9 cellular contexts compared by ENCODE assay signal in genomic region chr15:99014803-99015676, GRCh38. TPM values are rescaled to one million over a fixed set of nuclear protein-coding genes. Genes with fewer than 3 reads are reported as not detected.
DNase-seq lines count a peak whose midpoint lies in the region; ATAC-seq, FAIRE-seq and TF ChIP-seq lines count a peak whose summit lies in the region.
"Had no signal": no experiment of that assay in that cellular context is flagged by ENCODE, and none has a peak within 500 bp of the region (broad histone marks: within the 10 kb centered on the region; RNA-seq: fewer than 3 reads in every experiment).

No MANE protein-coding gene starts in this region.

- in situ Hi-C loops in KBM-7 (cut with MboI; ENCODE audit: low pct_unique_long_range_greater_than_20kb, low sequenced_read_pairs), result no loop called here

- peaks cover 8% of the 10 kb centered on the region for H3K23me2 ChIP-seq in H1 (ENCODE audit: low read depth, low read length)

- no peak overlapping the region for H3K14ac ChIP-seq in H1 (ENCODE audit: insufficient read length)

- no peaks in the 10 kb centered on the region for H3K79me2 ChIP-seq in GM23338 (replicated peaks; ENCODE audit: insufficient read depth)
- no peaks in the 10 kb centered on the region for H3K79me2 ChIP-seq in H1 (ENCODE audit: control insufficient read depth in 1 of 2, insufficient read depth in 2 of 2, low read length in 2 of 2)

- CTCF ChIA-PET in H1 (lab: Charles Lee; ENCODE audit: partially characterized antibody), result interaction anchor here (0.8 kb wide), 1 partner anchor 20 kb away, joined by 4 read pairs; no protein-coding TSS in a partner anchor

- peak overlapping the region; percentile 44 for H4K91ac ChIP-seq in H1 (replicated peaks; ENCODE audit: insufficient read length, low read length)

- peak overlapping the region; percentile 21 for H4K5ac ChIP-seq in H1 (ENCODE audit: insufficient read length, low read depth, low read length)

- peak overlapping the region; percentile 83 for H3K4me3 ChIP-seq in GM23338
- peak overlapping the region; percentile 44 to 71 (median 61) for H3K4me3 ChIP-seq in H1 (ENCODE audit: extremely low read depth in 1 of 4, insufficient read depth in 2 of 4, low read depth in 3 of 4, low read length in 4 of 4)
- no peak overlapping the region for H3K4me3 ChIP-seq in mucosa of descending colon
- peak overlapping the region; percentile 55 to 71 for H3K4me3 ChIP-seq in testis

- no peak for FAIRE-seq in H1 (lab: Jason Lieb, UNC)

- no peak overlapping the region for H3K4ac ChIP-seq in H1 (replicated peaks; ENCODE audit: insufficient read length, low read depth, low read length)

- WGBS in H1 (ENCODE audit: extremely low coverage in 1 of 2, insufficient coverage in 1 of 2, insufficient read length in 1 of 2, insufficient replicate concordance in 2 of 2, low coverage in 1 of 2, low lambda C conversion rate in 2 of 2, missing lambda C conversion rate in 1 of 2), 2 experiments, result 1% methylated on average over 61 of the region's 92 CpGs; no CpG with 5 or more reads in 1 of the 2 experiments
- 5% methylated on average over 74 of the region's 92 CpGs; no CpG with 5 or more reads in 1 of the 2 donors for WGBS in testis, 2 donors

- TF ChIP-seq EP300 in H1 (IDR thresholded peaks at IDR 0.05; ENCODE audit: borderline replicate concordance in 1 of 2, low read depth in 2 of 2, low read length in 2 of 2), result no peak

- TF ChIP-seq POLR2A in H1 (IDR thresholded peaks at IDR 0.05; ENCODE audit: control extremely low read depth in 1 of 2, low read depth in 2 of 2, low read length in 2 of 2) (no peak), testis (IDR thresholded peaks at IDR 0.05) (no peak)

- H3K9me3 ChIP-seq in H1 (ENCODE audit: insufficient read depth in 2 of 2, low read depth in 1 of 2, low read length in 1 of 2) (no peaks in the 10 kb centered on the region), mucosa of descending colon (no peaks in the 10 kb centered on the region), testis (no peaks in the 10 kb centered on the region)

- no peaks in the 10 kb centered on the region for H3K36me3 Mint-ChIP-seq in GM23338 (ENCODE audit: low read depth)
- H3K36me3 Mint-ChIP-seq: CD4-positive, CD25-positive, alpha-beta regulatory T cell had no signal

- intact Hi-C loops in mucosa of descending colon (cut with DNase I, micrococcal nuclease) (no loop called here), testis (cut with DNase I; ENCODE audit: low total_unique reads) (no loop called here)

- H3K36me3 ChIP-seq in GM23338 (ENCODE audit: insufficient read depth), result no peaks in the 10 kb centered on the region
- H3K36me3 ChIP-seq in H1 (ENCODE audit: control insufficient read depth in 2 of 4, insufficient read depth in 4 of 4, low read length in 3 of 4), result no peaks in the 10 kb centered on the region
- no peaks in the 10 kb centered on the region for H3K36me3 ChIP-seq in mucosa of descending colon (ENCODE audit: low read depth)
- H3K36me3 ChIP-seq in testis (ENCODE audit: low read depth, missing control alignments), result no peaks in the 10 kb centered on the region

- H4K20me1 ChIP-seq in GM23338 (replicated peaks; ENCODE audit: insufficient read depth) (no peaks in the 10 kb centered on the region), H1 (replicated peaks in 1 of 2; ENCODE audit: control insufficient read depth in 1 of 2, insufficient read depth in 2 of 2, low read length in 2 of 2) (no peaks in the 10 kb centered on the region)

- peak overlapping the region; percentile 52; the same call in 1 of the 2 replicates for H2BK5ac ChIP-seq in H1 (ENCODE audit: low read depth, low read length)

- H3K4me1 ChIP-seq in GM23338 (ENCODE audit: insufficient read depth) (peaks cover 10% of the 10 kb centered on the region; the same call in 1 of the 2 replicates), H1 (replicated peaks in 1 of 4; ENCODE audit: control insufficient read depth in 3 of 4, insufficient read depth in 4 of 4, low read length in 3 of 4) (peaks cover 0 to 4% (median 2%) of the 10 kb centered on the region in 4 experiments; a peak in 3 of 7 replicates), mucosa of descending colon (ENCODE audit: low read depth) (peaks cover 8% of the 10 kb centered on the region), testis (peaks cover 9% of the 10 kb centered on the region)

- H3K18ac ChIP-seq in H1 (ENCODE audit: extremely low read depth, low read length), result peak overlapping the region; percentile 90; the same call in 1 of the 2 replicates

- H3K27me3 ChIP-seq in GM23338 (ENCODE audit: insufficient read depth) (peaks cover 4% of the 10 kb centered on the region), H1 (replicated peaks in 1 of 4; ENCODE audit: control insufficient read depth in 3 of 4, extremely low read depth in 1 of 4, insufficient read depth in 3 of 4, low read length in 3 of 4) (peaks cover 0 to 2% (median 0%) of the 10 kb centered on the region in 4 experiments; a peak in 1 of 7 replicates), testis (no peaks in the 10 kb centered on the region)

- DNase-seq in NCI-H1092 treated with DMSO at 0.1 percent for 48 hours (lab: John Stamatoyannopoulos, UW) (peak; percentile 19), NCI-H1092 (lab: John Stamatoyannopoulos, UW) (no peak), GM23338 (ENCODE audit: low spot score) (peak; percentile 88), KBM-7 (peak; percentile 73), H1 (ENCODE audit: low read depth in 1 of 2, low spot score in 2 of 2) (peak; percentile 49 to 85), mucosa of descending colon (peak; percentile 53 to 72 (median 61)), testis (peak; percentile 52)

- peak overlapping the region; percentile 91 for H3K27ac ChIP-seq in GM23338 (ENCODE audit: low read depth)
- H3K27ac ChIP-seq in VCaP, result peak overlapping the region; percentile 94
- peak overlapping the region; percentile 29; the same call in 1 of the 2 replicates for H3K27ac ChIP-seq in H1 (ENCODE audit: low read depth, low read length)
- H3K27ac ChIP-seq in testis, result no peak overlapping the region

- H3K9ac ChIP-seq in H1 (replicated peaks in 1 of 4; ENCODE audit: extremely low read depth in 1 of 4, low read depth in 3 of 4, low read length in 3 of 4), result peak overlapping the region in 3 of 4 experiments; percentile 42 to 50 (median 49); a peak in 5 of 7 replicates

- no peak for TF ChIP-seq RAD21 in H1 (IDR thresholded peaks at IDR 0.05 in 1 of 2, conservative IDR thresholded peaks at IDR 0.05 in 1 of 2; ENCODE audit: low read depth in 2 of 2, low read length in 2 of 2)

- no peak overlapping the region for H3K23ac ChIP-seq in H1 (ENCODE audit: insufficient read length)

- peak overlapping the region; percentile 85 for H4K8ac ChIP-seq in H1 (ENCODE audit: extremely low read depth, insufficient read depth, low read length)

- H3K4me3 Mint-ChIP-seq in GM23338, result peak overlapping the region; percentile 81

- POLR2A ChIA-PET in H1 (lab: Charles Lee; ENCODE audit: partially characterized antibody), result interaction anchor here (0.8 kb wide), 2 partner anchors 34 to 47 kb away, joined by 4 read pairs; no protein-coding TSS in a partner anchor

- TF ChIP-seq CTCF in GM23338 (conservative IDR thresholded peaks at IDR 0.05; ENCODE audit: low read depth in 2 of 2), result no peak
- TF ChIP-seq CTCF in VCaP (conservative IDR thresholded peaks at IDR 0.05), result peak; percentile 15
- TF ChIP-seq CTCF in H1 (IDR thresholded peaks at IDR 0.05; ENCODE audit: control extremely low read depth in 1 of 3, insufficient read depth in 1 of 3, low read depth in 1 of 3, low read length in 3 of 3), result no peak
- no peak for TF ChIP-seq CTCF in mucosa of descending colon (IDR thresholded peaks at IDR 0.05)
- no peak for TF ChIP-seq CTCF in testis (IDR thresholded peaks at IDR 0.05)

- no peaks in the 10 kb centered on the region for H3K79me1 ChIP-seq in H1 (ENCODE audit: low read depth, low read length)

- ATAC-seq in GM23338 (peak; percentile 89), mucosa of descending colon (peak; percentile 93)

- H2BK15ac ChIP-seq in H1 (ENCODE audit: low read length), result peak overlapping the region; percentile 81; the same call in 1 of the 2 replicates

- peak overlapping the region; percentile 99 for H3K4me2 ChIP-seq in GM23338
- peak overlapping the region; percentile 69 to 97 for H3K4me2 ChIP-seq in H1 (ENCODE audit: insufficient read depth in 1 of 2, low read depth in 2 of 2, low read length in 2 of 2)

- H2BK120ac ChIP-seq in H1 (replicated peaks; ENCODE audit: low read depth, low read length), result no peak overlapping the region

- H3K9me3 Mint-ChIP-seq in GM23338, result no peaks in the 10 kb centered on the region
- H3K9me3 Mint-ChIP-seq: CD4-positive, CD25-positive, alpha-beta regulatory T cell had no signal

- H3K4me1 Mint-ChIP-seq in GM23338, result peaks cover 18% of the 10 kb centered on the region

- no peaks in the 10 kb centered on the region for H3K9me2 ChIP-seq in GM23338 (ENCODE audit: insufficient read depth)

- H3K27ac Mint-ChIP-seq in GM23338, result 0 out of 2 replicates have a peak overlapping the region, but pooled peaks have one; percentile 77
- H3K27ac Mint-ChIP-seq: CD4-positive, CD25-positive, alpha-beta regulatory T cell had no signal

- H2BK20ac ChIP-seq in H1 (ENCODE audit: low read length), result no peak overlapping the region; the same call in 1 of the 2 replicates

- H2AK5ac ChIP-seq in H1 (ENCODE audit: low read depth, low read length), result no peak overlapping the region

- peaks cover 8% of the 10 kb centered on the region for H3K27me3 Mint-ChIP-seq in GM23338 (ENCODE audit: insufficient read depth, low read depth, poor library complexity)

- H3F3A ChIP-seq in GM23338 (replicated peaks; ENCODE audit: low read depth), result no peaks in the 10 kb centered on the region

- H2BK12ac ChIP-seq in H1 (ENCODE audit: low read depth, low read length), result peak overlapping the region; percentile 84; the same call in 1 of the 2 replicates

- H2AFZ ChIP-seq in GM23338 (peak overlapping the region; percentile 99), H1 (ENCODE audit: low read length) (peak overlapping the region; percentile 85; the same call in 1 of the 2 replicates)

- H3K56ac ChIP-seq in H1 (replicated peaks; ENCODE audit: insufficient read length, low read depth, low read length), result peak overlapping the region; percentile 46

RNA-seq across cellular contexts. Expression of gene PGPEP1L, which starts 7.4 kb away (rescaled TPM):
- total RNA-seq in GM23338 (2014; rRNA removed; shearing (Covaris generic)), result not detected in 2 replicates
- polyA plus RNA-seq in GM23338 (2016; fragmentation: Nextera tagmentation; extraction: Ambion mirVana) (not detected in 2 replicates), H1 (2011; rRNA removed) (0.14 and 0.17 TPM in 2 replicates), testis (ENCODE audit: insufficient read depth, low read depth, low replicate concordance) (3.0 TPM)
- total RNA-seq in H1 (2021; fragmentation: NEBNext Ultra II Directional; extraction: Animal tissue kit (Norgen Biotek cat#: 25700)), result 0.22 TPM in 1 of 2 replicates, not detected in the other
- polyA plus RNA-seq in H1 (2011; cell fraction: cytosol; rRNA removed), result 0.10 TPM
- polyA plus RNA-seq in H1 (2011; cell fraction: nucleus; rRNA removed), result 0.37 TPM
- polyA plus RNA-seq in H1 (2012, experiment 1 of 2), result 0.18 TPM in 1 of 4 replicates, not detected in the others
- not detected for polyA plus RNA-seq in H1 (2012, experiment 2 of 2)
- not detected for polyA plus RNA-seq in H1 (2013, experiment 1 of 2)
- polyA plus RNA-seq in H1 (2013, experiment 2 of 2), result 0.04 TPM
- polyA minus RNA-seq in H1 (2011; rRNA and poly(A)+ RNA removed), result 0.38 TPM in 1 of 2 replicates, not detected in the other
- polyA minus RNA-seq in H1 (2011; cell fraction: cytosol; rRNA and poly(A)+ RNA removed), result not detected
- polyA minus RNA-seq in H1 (2011; cell fraction: nucleus; rRNA and poly(A)+ RNA removed), result not detected
- total RNA-seq in mucosa of descending colon (not detected), testis (1 to 10 TPM; 3.6 to 4.3 TPM)
- total RNA-seq: CD4-positive, CD25-positive, alpha-beta regulatory T cell had no signal
- polyA plus RNA-seq: CD4-positive, CD25-positive, alpha-beta regulatory T cell had no signal

Comparison
In these comparisons a context has a peak if more than half of its experiments do, and no peak if none do; other contexts are left out.
1. H3K27ac ChIP-seq: peak in GM23338 (single experiment), VCaP (single experiment) and H1 (single experiment); none in testis (0 of 2).